Comparison of ENCODE assay signal across 6 cellular contexts in the genomic region with DNA sequence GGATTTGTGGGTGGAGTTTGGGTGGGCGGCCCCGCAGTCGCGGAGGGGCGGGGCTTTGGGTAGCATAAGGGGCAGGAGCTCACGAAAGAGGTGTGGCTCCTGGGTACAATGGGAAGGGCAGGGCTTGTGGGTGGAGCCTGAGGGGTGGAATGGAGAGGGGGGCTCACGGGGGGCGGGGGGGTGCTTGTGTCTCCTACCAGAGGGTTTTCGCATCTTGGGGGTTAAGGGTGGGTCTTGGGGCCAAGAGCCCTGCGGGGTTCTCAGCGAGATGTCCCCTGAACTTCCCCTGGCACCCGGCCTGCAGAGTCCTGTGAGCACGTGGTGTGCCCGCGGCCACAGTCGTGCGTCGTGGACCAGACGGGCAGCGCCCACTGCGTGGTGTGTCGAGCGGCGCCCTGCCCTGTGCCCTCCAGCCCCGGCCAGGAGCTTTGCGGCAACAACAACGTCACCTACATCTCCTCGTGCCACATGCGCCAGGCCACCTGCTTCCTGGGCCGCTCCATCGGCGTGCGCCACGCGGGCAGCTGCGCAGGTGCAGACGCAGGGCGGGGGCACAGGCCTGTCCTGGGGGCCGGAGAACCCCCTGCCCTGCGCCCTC. TPM values are rescaled to one million over a fixed set of nuclear protein-coding genes. Genes with fewer than 3 reads are reported as not detected.
A peak's percentile ranks its signal among the peaks of the same experiment; 100 is the strongest.
DNase-seq lines count a peak whose midpoint lies in the region; ATAC-seq, FAIRE-seq and TF ChIP-seq lines count a peak whose summit lies in the region.

No MANE protein-coding gene starts in this region.

- H3K9me3 ChIP-seq in kidney (ENCODE audit: control insufficient read depth in 1 of 2, low read length in 2 of 2): no peaks in the 10 kb centered on the region

- intact Hi-C loops in kidney (cut with DNase I): no loop called here

- H3K36me3 ChIP-seq in H7 (replicated peaks; ENCODE audit: control insufficient read depth, insufficient read depth, low read length) (no peaks in the 10 kb centered on the region), kidney (ENCODE audit: control insufficient read depth in 1 of 2, insufficient read depth in 2 of 2, low read length in 2 of 2) (no peaks in the 10 kb centered on the region)

- H3K27me3 Mint-ChIP-seq in WTC11 (ENCODE audit: low read depth): peaks cover 13% of the 10 kb centered on the region

- POLR2A ChIA-PET in WTC11 (lab: Charles Lee): interaction anchor here (1.2 to 1.7 kb wide), 3 partner anchors 23 to 118 kb away, joined by 3 to 8 read pairs (median 4); no protein-coding TSS in a partner anchor

- H3K4me3 Mint-ChIP-seq in WTC11: peak overlapping the region; percentile 87

- no peak for FAIRE-seq in kidney (lab: Jason Lieb, UNC)

- TF ChIP-seq CTCF in WTC11 (IDR thresholded peaks at IDR 0.05): no peak
- TF ChIP-seq CTCF in kidney (IDR thresholded peaks at IDR 0.05; ENCODE audit: borderline replicate concordance, extremely low read depth, insufficient read depth): no peak

- no peaks in the 10 kb centered on the region for H3K36me3 Mint-ChIP-seq in WTC11

- H3K4me1 Mint-ChIP-seq in WTC11: no peaks in the 10 kb centered on the region

- peaks cover 11% of the 10 kb centered on the region for H3K27me3 ChIP-seq in H7 (ENCODE audit: control insufficient read depth, insufficient read depth, low read length)

- peaks cover 0 to 13% of the 10 kb centered on the region in 2 donors for H3K4me1 ChIP-seq in kidney (ENCODE audit: control insufficient read depth in 1 of 2, insufficient read depth in 1 of 2, low read depth in 1 of 2, low read length in 2 of 2)

- peak; percentile 76 for ATAC-seq in WTC11
- no peak for ATAC-seq in HG03439 (IDR thresholded peaks at IDR 0.05; ENCODE audit: unreplicated experiment)

- peak; percentile 99 for DNase-seq in H7
- peak; percentile 96 for DNase-seq in WTC11 (ENCODE audit: low spot score)
- DNase-seq in kidney: peak; percentile 90
- no peak for DNase-seq in NCI-H524 (lab: John Stamatoyannopoulos, UW)
- DNase-seq in NCI-H1092 (lab: John Stamatoyannopoulos, UW): no peak

- peak overlapping the region; percentile 51; the same call in 1 of the 2 replicates for H3K4me3 ChIP-seq in H7 (ENCODE audit: insufficient read depth, low read depth, low read length)
- peak overlapping the region in 1 of 2 donors; percentile 65 for H3K4me3 ChIP-seq in kidney (ENCODE audit: low read length in 2 of 2)

- CTCF ChIA-PET in WTC11 (lab: Charles Lee): interaction anchor here (0.6 to 2.7 kb wide), 19 partner anchors 9 to 572 kb away, joined by 3 to 22 read pairs (median 5); a partner anchor contains a TSS

- H3K9ac ChIP-seq in kidney (ENCODE audit: low read length in 2 of 2): no peak overlapping the region

- H3K27ac ChIP-seq in kidney (ENCODE audit: low read depth in 2 of 2, low read length in 2 of 2): peak overlapping the region; percentile 86 to 87

- H3K9me3 Mint-ChIP-seq in WTC11: no peaks in the 10 kb centered on the region

- H3K27ac Mint-ChIP-seq in WTC11: no peak overlapping the region

TF ChIP-seq in WTC11, 78 proteins besides CTCF, POLR2A, EP300 and RAD21:
- no peak for TF ChIP-seq EMX1 (CRISPR knock-in tag; IDR thresholded peaks at IDR 0.05)
- TF ChIP-seq, protein P1, sequence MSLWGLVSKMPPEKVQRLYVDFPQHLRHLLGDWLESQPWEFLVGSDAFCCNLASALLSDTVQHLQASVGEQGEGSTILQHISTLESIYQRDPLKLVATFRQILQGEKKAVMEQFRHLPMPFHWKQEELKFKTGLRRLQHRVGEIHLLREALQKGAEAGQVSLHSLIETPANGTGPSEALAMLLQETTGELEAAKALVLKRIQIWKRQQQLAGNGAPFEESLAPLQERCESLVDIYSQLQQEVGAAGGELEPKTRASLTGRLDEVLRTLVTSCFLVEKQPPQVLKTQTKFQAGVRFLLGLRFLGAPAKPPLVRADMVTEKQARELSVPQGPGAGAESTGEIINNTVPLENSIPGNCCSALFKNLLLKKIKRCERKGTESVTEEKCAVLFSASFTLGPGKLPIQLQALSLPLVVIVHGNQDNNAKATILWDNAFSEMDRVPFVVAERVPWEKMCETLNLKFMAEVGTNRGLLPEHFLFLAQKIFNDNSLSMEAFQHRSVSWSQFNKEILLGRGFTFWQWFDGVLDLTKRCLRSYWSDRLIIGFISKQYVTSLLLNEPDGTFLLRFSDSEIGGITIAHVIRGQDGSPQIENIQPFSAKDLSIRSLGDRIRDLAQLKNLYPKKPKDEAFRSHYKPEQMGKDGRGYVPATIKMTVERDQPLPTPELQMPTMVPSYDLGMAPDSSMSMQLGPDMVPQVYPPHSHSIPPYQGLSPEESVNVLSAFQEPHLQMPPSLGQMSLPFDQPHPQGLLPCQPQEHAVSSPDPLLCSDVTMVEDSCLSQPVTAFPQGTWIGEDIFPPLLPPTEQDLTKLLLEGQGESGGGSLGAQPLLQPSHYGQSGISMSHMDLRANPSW (CRISPR knock-in tag; conservative IDR thresholded peaks at IDR 0.05; ENCODE audit: low read depth): no peak
- TF ChIP-seq SMAD3 (CRISPR knock-in tag; IDR thresholded peaks at IDR 0.05; ENCODE audit: borderline replicate concordance): no peak
- TF ChIP-seq RELA (CRISPR knock-in tag; IDR thresholded peaks at IDR 0.05; ENCODE audit: borderline replicate concordance): peak; percentile 68; the same call in 1 of the 2 replicates
- TF ChIP-seq, protein P2, sequence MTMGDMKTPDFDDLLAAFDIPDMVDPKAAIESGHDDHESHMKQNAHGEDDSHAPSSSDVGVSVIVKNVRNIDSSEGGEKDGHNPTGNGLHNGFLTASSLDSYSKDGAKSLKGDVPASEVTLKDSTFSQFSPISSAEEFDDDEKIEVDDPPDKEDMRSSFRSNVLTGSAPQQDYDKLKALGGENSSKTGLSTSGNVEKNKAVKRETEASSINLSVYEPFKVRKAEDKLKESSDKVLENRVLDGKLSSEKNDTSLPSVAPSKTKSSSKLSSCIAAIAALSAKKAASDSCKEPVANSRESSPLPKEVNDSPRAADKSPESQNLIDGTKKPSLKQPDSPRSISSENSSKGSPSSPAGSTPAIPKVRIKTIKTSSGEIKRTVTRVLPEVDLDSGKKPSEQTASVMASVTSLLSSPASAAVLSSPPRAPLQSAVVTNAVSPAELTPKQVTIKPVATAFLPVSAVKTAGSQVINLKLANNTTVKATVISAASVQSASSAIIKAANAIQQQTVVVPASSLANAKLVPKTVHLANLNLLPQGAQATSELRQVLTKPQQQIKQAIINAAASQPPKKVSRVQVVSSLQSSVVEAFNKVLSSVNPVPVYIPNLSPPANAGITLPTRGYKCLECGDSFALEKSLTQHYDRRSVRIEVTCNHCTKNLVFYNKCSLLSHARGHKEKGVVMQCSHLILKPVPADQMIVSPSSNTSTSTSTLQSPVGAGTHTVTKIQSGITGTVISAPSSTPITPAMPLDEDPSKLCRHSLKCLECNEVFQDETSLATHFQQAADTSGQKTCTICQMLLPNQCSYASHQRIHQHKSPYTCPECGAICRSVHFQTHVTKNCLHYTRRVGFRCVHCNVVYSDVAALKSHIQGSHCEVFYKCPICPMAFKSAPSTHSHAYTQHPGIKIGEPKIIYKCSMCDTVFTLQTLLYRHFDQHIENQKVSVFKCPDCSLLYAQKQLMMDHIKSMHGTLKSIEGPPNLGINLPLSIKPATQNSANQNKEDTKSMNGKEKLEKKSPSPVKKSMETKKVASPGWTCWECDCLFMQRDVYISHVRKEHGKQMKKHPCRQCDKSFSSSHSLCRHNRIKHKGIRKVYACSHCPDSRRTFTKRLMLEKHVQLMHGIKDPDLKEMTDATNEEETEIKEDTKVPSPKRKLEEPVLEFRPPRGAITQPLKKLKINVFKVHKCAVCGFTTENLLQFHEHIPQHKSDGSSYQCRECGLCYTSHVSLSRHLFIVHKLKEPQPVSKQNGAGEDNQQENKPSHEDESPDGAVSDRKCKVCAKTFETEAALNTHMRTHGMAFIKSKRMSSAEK (CRISPR knock-in tag; IDR thresholded peaks at IDR 0.05; ENCODE audit: borderline replicate concordance): no peak
- TF ChIP-seq FOXK1 (CRISPR knock-in tag; IDR thresholded peaks at IDR 0.05): no peak
- no peak for TF ChIP-seq ZNF263 (CRISPR knock-in tag; IDR thresholded peaks at IDR 0.05; ENCODE audit: low read depth)
- TF ChIP-seq PRRX2 (CRISPR knock-in tag; IDR thresholded peaks at IDR 0.05): no peak
- TF ChIP-seq, protein P3, sequence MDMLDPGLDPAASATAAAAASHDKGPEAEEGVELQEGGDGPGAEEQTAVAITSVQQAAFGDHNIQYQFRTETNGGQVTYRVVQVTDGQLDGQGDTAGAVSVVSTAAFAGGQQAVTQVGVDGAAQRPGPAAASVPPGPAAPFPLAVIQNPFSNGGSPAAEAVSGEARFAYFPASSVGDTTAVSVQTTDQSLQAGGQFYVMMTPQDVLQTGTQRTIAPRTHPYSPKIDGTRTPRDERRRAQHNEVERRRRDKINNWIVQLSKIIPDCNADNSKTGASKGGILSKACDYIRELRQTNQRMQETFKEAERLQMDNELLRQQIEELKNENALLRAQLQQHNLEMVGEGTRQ (CRISPR knock-in tag; IDR thresholded peaks at IDR 0.05): no peak

RNA-seq across cellular contexts. Expression of a gene that starts 4.9 kb away (rescaled TPM):
- total RNA-seq in H7 (2014; rRNA removed; shearing (Covaris generic)): 7.4 and 9.7 TPM in 2 replicates
- total RNA-seq in WTC11 (2021) (8.7 to 12.2 TPM (median 10.1 TPM) in 3 replicates), kidney (63.0 TPM)
- 23.9 TPM for polyA plus RNA-seq in kidney (ENCODE audit: insufficient read depth, low read depth, low replicate concordance)

RNA-seq across cellular contexts. Expression of a gene that starts 14.1 kb away (rescaled TPM):
- total RNA-seq in H7 (2014; rRNA removed; shearing (Covaris generic)): not detected in 2 replicates
- not detected in 3 replicates for total RNA-seq in WTC11 (2021)
- total RNA-seq in kidney: not detected
- not detected for polyA plus RNA-seq in kidney (ENCODE audit: insufficient read depth, low read depth, low replicate concordance)

RNA-seq across cellular contexts. Expression of a gene that starts 18.1 kb away (rescaled TPM):
- total RNA-seq in H7 (2014; rRNA removed; shearing (Covaris generic)): 119 and 128 TPM in 2 replicates
- total RNA-seq in WTC11 (2021) (66.7 to 84.4 TPM (median 68.1 TPM) in 3 replicates), kidney (38.0 TPM)
- 33.3 TPM for polyA plus RNA-seq in kidney (ENCODE audit: insufficient read depth, low read depth, low replicate concordance)

RNA-seq across cellular contexts. Expression of a gene that starts 27.6 kb away (rescaled TPM):
- 28.7 and 34.6 TPM in 2 replicates for total RNA-seq in H7 (2014; rRNA removed; shearing (Covaris generic))
- total RNA-seq in WTC11 (2021) (17.7 to 25.6 TPM (median 22.1 TPM) in 3 replicates), kidney (49.4 TPM)
- 92.3 TPM for polyA plus RNA-seq in kidney (ENCODE audit: insufficient read depth, low read depth, low replicate concordance)

RNA-seq across cellular contexts. Expression of a gene that starts 41.4 kb away (rescaled TPM):
- not detected in 2 replicates for total RNA-seq in H7 (2014; rRNA removed; shearing (Covaris generic))
- total RNA-seq in WTC11 (2021) (1.4 to 1.6 TPM (median 1.6 TPM) in 3 replicates), kidney (0.19 TPM)
- polyA plus RNA-seq in kidney (ENCODE audit: insufficient read depth, low read depth, low replicate concordance): 0.71 TPM

Comparison
In these comparisons a context has a peak if more than half of its experiments do, and no peak if none do; other contexts are left out.
1. DNase-seq: peak in H7 (single experiment), WTC11 (single experiment) and kidney (single experiment); none in NCI-H524 (0 of 2) and NCI-H1092 (single experiment).